In the genomic region with DNA sequence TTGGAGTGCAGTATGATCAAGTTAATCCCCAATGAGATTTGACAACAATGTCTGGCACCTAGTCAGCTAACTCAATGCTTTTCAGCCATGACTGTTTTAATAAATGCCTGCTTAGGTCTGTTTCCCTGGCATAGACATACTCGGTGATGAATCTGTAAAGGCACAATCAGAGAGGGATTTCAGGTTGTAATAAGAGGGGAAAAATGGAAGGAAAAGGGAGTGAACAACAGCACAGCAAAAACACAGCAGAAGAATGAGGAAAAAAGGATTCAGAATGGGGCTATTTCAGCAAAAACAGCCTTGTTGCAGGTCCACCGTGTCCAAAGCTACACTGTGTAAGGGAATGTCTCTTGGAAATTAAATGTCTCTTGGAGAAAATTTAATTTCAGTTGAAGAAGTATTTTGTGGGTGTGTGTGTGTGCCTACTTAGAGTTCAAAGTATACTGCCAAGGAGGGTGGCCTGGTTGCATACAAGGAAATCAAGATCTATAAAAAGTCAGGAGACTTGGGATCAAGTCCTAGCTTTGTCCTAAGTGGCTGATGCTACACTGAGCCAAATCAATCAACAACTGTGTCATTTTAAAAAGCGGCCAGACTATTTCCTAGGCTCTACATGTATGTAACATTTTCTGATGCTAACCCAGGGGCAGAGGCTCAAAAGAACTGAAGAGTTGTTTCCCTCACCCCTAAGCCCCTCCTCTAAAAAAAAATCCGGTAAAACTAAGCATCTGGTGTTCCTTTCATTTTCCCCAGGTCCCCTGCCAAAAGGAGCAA, we compare ENCODE assay signal across 8 cellular contexts. TPM values are rescaled to one million over a fixed set of nuclear protein-coding genes. Genes with fewer than 3 reads are reported as not detected.
DNase-seq lines count a peak whose midpoint lies in the region; ATAC-seq, FAIRE-seq and TF ChIP-seq lines count a peak whose summit lies in the region.

No MANE protein-coding gene starts in this region.

- POLR2A ChIA-PET in activated CD8-positive, alpha-beta T cell treated with anti-CD3 and anti-CD28 coated beads, Interleukin-2, amount 10 ng/mL, durations not matched to agents 7 days and 5 days (lab: Charles Lee), result interaction anchor here (0.6 to 8.9 kb wide), 17 partner anchors 12 to 83 kb away, joined by 3 to 594 read pairs (median 19); a partner anchor contains a TSS

- TF ChIP-seq EP300 in stomach (IDR thresholded peaks at IDR 0.05), result no peak

- ATAC-seq in activated CD8-positive, alpha-beta T cell treated with anti-CD3 and anti-CD28 coated beads, Interleukin-2, amount 10 ng/mL, durations not matched to agents 7 days and 5 days, result no peak

- H3K4me1 Mint-ChIP-seq in activated CD8-positive, alpha-beta T cell treated with anti-CD3 and anti-CD28 coated beads, Interleukin-2, amount 10 ng/mL, durations not matched to agents 7 days and 5 days (ENCODE audit: low read depth), result peaks cover 54% of the 10 kb centered on the region

- peak overlapping the region in 1 of 4 donors; percentile 80 for H3K4me3 ChIP-seq in stomach

- no peaks in the 10 kb centered on the region for H3K27me3 Mint-ChIP-seq in activated CD8-positive, alpha-beta T cell treated with anti-CD3 and anti-CD28 coated beads, Interleukin-2, amount 10 ng/mL, durations not matched to agents 7 days and 5 days (ENCODE audit: low read depth)

- CTCF ChIA-PET in activated CD8-positive, alpha-beta T cell treated with anti-CD3 and anti-CD28 coated beads, Interleukin-2, amount 10 ng/mL, durations not matched to agents 7 days and 5 days (lab: Charles Lee), result interaction anchor here (0.7 to 8.9 kb wide), 12 partner anchors 13 to 84 kb away, joined by 3 to 81 read pairs (median 12); a partner anchor contains a TSS

- peak overlapping the region; percentile 92 for H3K4me3 Mint-ChIP-seq in activated CD8-positive, alpha-beta T cell treated with anti-CD3 and anti-CD28 coated beads, Interleukin-2, amount 10 ng/mL, durations not matched to agents 7 days and 5 days

- H3K27ac ChIP-seq in stomach, result peak overlapping the region; percentile 45 to 100 (median 98)

- H3K9me3 ChIP-seq in stomach, result no peaks in the 10 kb centered on the region

- peaks cover 0 to 3% (median under 1%) of the 10 kb centered on the region in 4 donors for H3K36me3 ChIP-seq in stomach

- no peak for FAIRE-seq in H54 (lab: Jason Lieb, UNC)

- H3K27ac Mint-ChIP-seq in activated CD8-positive, alpha-beta T cell treated with anti-CD3 and anti-CD28 coated beads, Interleukin-2, amount 10 ng/mL, durations not matched to agents 7 days and 5 days, result peak overlapping the region; percentile 98

- TF ChIP-seq CTCF in stomach (IDR thresholded peaks at IDR 0.05), result no peak

- DNase-seq in DMS 273 (lab: John Stamatoyannopoulos, UW; ENCODE audit: unreplicated experiment) (peak; percentile 55), DMS 273 treated with DMSO at 0.1 percent for 48 hours (lab: John Stamatoyannopoulos, UW) (no peak), inferior parietal cortex (ENCODE audit: extremely low spot score) (peak; percentile 36), stomach (no peak), RPMI8226 (no peak), H54 (ENCODE audit: insufficient read length, low spot score) (no peak)
- no peak for DNase-seq in activated CD8-positive, alpha-beta T cell treated with anti-CD3 and anti-CD28 coated beads, Interleukin-2, amount 10 ng/mL, durations not matched to agents 7 days and 5 days
- no peak for DNase-seq in activated CD8-positive, alpha-beta memory T cell treated with anti-CD3 and anti-CD28 coated beads, Interleukin-2, amount 50 U/mL, for 4 hours

- WGBS in stomach, 5 donors, result 18 to 44% (median 24%) methylated on average over 3 to 4 of the region's 4 CpGs

- intact Hi-C loops in stomach (cut with DNase I; ENCODE audit: low total_unique reads), result no loop called here

- peaks cover 32% of the 10 kb centered on the region for H3K36me3 Mint-ChIP-seq in activated CD8-positive, alpha-beta T cell treated with anti-CD3 and anti-CD28 coated beads, Interleukin-2, amount 10 ng/mL, durations not matched to agents 7 days and 5 days (ENCODE audit: low read depth)

- TF ChIP-seq POLR2A in stomach (IDR thresholded peaks at IDR 0.05), result no peak
- no peak for TF ChIP-seq POLR2A in H54 (IDR thresholded peaks at IDR 0.05; ENCODE audit: low read depth, low read length)

- H3K27me3 ChIP-seq in stomach, result no peaks in the 10 kb centered on the region

- H3K4me1 ChIP-seq in stomach, result peaks cover 8 to 42% (median 17%) of the 10 kb centered on the region in 4 donors

- no peaks in the 10 kb centered on the region for H3K9me3 Mint-ChIP-seq in activated CD8-positive, alpha-beta T cell treated with anti-CD3 and anti-CD28 coated beads, Interleukin-2, amount 10 ng/mL, durations not matched to agents 7 days and 5 days (ENCODE audit: insufficient read depth)

RNA-seq across cellular contexts. Expression of a gene that starts 19.1 kb away (rescaled TPM):
- total RNA-seq in activated CD8-positive, alpha-beta T cell treated with anti-CD3 and anti-CD28 coated beads, Interleukin-2, amount 10 ng/mL, durations not matched to agents 7 days and 5 days, result 100 to 1,000 TPM; 137 to 144 TPM
- 100 to 1,000 TPM; 124 to 833 (median 164) TPM for total RNA-seq in stomach
- 10 to 100 TPM; 21.5 to 29.5 (median 23.5) TPM for polyA plus RNA-seq in stomach

Comparison
In these comparisons a context has a peak if more than half of its experiments do, and no peak if none do; other contexts are left out.
1. DNase-seq: peak in DMS 273 (single experiment) and inferior parietal cortex (single experiment); none in DMS 273 treated with DMSO at 0.1 percent for 48 hours (single experiment), activated CD8-positive, alpha-beta T cell treated with anti-CD3 and anti-CD28 coated beads, Interleukin-2, amount 10 ng/mL, durations not matched to agents 7 days and 5 days (single experiment), stomach (single experiment), RPMI8226 (single experiment), H54 (single experiment) and activated CD8-positive, alpha-beta memory T cell treated with anti-CD3 and anti-CD28 coated beads, Interleukin-2, amount 50 U/mL, for 4 hours (single experiment).